In the genomic region with DNA sequence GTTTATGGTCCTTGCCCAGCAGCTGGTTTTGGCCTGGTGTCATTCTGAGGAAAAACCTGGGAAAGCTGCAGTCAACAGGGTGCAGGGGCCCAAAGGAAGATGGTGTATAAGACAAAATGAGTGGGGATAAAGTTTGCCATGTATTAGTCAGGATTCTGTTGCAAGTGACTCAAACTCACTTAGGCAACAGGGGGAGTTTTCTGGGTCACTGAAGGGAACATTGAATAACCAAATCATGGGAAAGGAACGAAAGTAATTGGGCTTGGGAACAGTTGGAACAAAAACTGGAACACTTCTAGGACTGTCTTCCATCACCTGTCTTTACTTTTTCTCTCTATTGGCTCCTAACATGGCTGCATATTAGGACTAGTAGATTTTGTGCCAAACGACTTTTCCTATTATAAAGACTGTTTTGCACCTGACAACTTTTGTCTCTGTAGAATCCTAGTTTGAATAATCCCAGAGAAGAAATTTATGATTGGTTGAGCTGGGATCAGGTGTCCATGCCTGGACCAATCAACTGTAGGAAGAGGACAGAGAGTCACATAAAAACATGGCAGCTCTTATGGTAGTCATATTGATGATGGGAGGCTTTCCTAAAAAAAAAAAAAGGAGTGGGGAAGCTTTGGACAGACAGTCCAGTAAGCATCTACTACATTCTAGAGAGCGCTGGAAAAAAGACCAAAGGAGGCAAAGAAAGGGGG, we compare ENCODE assay signal across 1 cellular context.
TF ChIP-seq lines count a peak whose summit lies in the region.

No MANE protein-coding gene starts in this region.

TF ChIP-seq in GM23338, 12 proteins besides CTCF, POLR2A, EP300 and RAD21 (continued from another document):
- TF ChIP-seq, protein P1, sequence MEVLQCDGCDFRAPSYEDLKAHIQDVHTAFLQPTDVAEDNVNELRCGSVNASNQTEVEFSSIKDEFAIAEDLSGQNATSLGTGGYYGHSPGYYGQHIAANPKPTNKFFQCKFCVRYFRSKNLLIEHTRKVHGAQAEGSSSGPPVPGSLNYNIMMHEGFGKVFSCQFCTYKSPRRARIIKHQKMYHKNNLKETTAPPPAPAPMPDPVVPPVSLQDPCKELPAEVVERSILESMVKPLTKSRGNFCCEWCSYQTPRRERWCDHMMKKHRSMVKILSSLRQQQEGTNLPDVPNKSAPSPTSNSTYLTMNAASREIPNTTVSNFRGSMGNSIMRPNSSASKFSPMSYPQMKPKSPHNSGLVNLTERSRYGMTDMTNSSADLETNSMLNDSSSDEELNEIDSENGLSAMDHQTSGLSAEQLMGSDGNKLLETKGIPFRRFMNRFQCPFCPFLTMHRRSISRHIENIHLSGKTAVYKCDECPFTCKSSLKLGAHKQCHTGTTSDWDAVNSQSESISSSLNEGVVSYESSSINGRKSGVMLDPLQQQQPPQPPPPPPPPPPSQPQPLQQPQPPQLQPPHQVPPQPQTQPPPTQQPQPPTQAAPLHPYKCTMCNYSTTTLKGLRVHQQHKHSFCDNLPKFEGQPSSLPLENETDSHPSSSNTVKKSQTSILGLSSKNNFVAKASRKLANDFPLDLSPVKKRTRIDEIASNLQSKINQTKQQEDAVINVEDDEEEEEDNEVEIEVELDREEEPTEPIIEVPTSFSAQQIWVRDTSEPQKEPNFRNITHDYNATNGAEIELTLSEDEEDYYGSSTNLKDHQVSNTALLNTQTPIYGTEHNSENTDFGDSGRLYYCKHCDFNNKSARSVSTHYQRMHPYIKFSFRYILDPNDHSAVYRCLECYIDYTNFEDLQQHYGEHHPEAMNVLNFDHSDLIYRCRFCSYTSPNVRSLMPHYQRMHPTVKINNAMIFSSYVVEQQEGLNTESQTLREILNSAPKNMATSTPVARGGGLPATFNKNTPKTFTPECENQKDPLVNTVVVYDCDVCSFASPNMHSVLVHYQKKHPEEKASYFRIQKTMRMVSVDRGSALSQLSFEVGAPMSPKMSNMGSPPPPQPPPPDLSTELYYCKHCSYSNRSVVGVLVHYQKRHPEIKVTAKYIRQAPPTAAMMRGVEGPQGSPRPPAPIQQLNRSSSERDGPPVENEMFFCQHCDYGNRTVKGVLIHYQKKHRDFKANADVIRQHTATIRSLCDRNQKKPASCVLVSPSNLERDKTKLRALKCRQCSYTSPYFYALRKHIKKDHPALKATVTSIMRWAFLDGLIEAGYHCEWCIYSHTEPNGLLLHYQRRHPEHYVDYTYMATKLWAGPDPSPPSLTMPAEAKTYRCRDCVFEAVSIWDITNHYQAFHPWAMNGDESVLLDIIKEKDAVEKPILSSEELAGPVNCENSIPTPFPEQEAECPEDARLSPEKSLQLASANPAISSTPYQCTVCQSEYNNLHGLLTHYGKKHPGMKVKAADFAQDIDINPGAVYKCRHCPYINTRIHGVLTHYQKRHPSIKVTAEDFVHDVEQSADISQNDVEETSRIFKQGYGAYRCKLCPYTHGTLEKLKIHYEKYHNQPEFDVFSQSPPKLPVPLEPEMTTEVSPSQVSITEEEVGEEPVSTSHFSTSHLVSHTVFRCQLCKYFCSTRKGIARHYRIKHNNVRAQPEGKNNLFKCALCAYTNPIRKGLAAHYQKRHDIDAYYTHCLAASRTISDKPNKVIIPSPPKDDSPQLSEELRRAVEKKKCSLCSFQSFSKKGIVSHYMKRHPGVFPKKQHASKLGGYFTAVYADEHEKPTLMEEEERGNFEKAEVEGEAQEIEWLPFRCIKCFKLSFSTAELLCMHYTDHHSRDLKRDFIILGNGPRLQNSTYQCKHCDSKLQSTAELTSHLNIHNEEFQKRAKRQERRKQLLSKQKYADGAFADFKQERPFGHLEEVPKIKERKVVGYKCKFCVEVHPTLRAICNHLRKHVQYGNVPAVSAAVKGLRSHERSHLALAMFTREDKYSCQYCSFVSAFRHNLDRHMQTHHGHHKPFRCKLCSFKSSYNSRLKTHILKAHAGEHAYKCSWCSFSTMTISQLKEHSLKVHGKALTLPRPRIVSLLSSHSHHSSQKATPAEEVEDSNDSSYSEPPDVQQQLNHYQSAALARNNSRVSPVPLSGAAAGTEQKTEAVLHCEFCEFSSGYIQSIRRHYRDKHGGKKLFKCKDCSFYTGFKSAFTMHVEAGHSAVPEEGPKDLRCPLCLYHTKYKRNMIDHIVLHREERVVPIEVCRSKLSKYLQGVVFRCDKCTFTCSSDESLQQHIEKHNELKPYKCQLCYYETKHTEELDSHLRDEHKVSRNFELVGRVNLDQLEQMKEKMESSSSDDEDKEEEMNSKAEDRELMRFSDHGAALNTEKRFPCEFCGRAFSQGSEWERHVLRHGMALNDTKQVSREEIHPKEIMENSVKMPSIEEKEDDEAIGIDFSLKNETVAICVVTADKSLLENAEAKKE (CRISPR knock-in tag; IDR thresholded peaks at IDR 0.05) = no peak
- no peak for TF ChIP-seq CREB1 (CRISPR knock-in tag; IDR thresholded peaks at IDR 0.05; ENCODE audit: low read depth)
- no peak for TF ChIP-seq ZNF331 (CRISPR knock-in tag; IDR thresholded peaks at IDR 0.05; ENCODE audit: low read depth)
- TF ChIP-seq STAT1 (IDR thresholded peaks at IDR 0.05; ENCODE audit: unreplicated experiment) = no peak
- no peak for TF ChIP-seq POLR2AphosphoS5 (IDR thresholded peaks at IDR 0.05; ENCODE audit: low read depth)
- TF ChIP-seq EZH2phosphoT487 (IDR thresholded peaks at IDR 0.05; ENCODE audit: unreplicated experiment) = no peak
- TF ChIP-seq, protein P2, sequence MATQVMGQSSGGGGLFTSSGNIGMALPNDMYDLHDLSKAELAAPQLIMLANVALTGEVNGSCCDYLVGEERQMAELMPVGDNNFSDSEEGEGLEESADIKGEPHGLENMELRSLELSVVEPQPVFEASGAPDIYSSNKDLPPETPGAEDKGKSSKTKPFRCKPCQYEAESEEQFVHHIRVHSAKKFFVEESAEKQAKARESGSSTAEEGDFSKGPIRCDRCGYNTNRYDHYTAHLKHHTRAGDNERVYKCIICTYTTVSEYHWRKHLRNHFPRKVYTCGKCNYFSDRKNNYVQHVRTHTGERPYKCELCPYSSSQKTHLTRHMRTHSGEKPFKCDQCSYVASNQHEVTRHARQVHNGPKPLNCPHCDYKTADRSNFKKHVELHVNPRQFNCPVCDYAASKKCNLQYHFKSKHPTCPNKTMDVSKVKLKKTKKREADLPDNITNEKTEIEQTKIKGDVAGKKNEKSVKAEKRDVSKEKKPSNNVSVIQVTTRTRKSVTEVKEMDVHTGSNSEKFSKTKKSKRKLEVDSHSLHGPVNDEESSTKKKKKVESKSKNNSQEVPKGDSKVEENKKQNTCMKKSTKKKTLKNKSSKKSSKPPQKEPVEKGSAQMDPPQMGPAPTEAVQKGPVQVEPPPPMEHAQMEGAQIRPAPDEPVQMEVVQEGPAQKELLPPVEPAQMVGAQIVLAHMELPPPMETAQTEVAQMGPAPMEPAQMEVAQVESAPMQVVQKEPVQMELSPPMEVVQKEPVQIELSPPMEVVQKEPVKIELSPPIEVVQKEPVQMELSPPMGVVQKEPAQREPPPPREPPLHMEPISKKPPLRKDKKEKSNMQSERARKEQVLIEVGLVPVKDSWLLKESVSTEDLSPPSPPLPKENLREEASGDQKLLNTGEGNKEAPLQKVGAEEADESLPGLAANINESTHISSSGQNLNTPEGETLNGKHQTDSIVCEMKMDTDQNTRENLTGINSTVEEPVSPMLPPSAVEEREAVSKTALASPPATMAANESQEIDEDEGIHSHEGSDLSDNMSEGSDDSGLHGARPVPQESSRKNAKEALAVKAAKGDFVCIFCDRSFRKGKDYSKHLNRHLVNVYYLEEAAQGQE (IDR thresholded peaks at IDR 0.05; ENCODE audit: unreplicated experiment) = no peak
- no peak for TF ChIP-seq ZNF114 (CRISPR knock-in tag; IDR thresholded peaks at IDR 0.05)
- TF ChIP-seq EZH2 (IDR thresholded peaks at IDR 0.05; ENCODE audit: low read depth, unreplicated experiment) = no peak
TF ChIP-seq in GM23338: peak in this region for 0.
